ENCODE assay signal across 8 cellular contexts in genomic region chr16:74666425-74667214, GRCh38. TPM values are rescaled to one million over a fixed set of nuclear protein-coding genes. Genes with fewer than 3 reads are reported as not detected.
DNase-seq lines count a peak whose midpoint lies in the region; ATAC-seq, FAIRE-seq and TF ChIP-seq lines count a peak whose summit lies in the region.

Gene RFWD3, minus strand, starts transcription at chr16:74666877. Its CDS starts 5,428 bp downstream, at chr16:74661449.

- H3K4me3 Mint-ChIP-seq in endodermal cell: peak within 1 kb of the TSS; percentile 82

- no peak within 1 kb of the TSS for H2AK5ac ChIP-seq in mesendoderm (ENCODE audit: low read length)

- peaks cover 36% of the 10 kb centered on the region for H3K36me3 Mint-ChIP-seq in endodermal cell (ENCODE audit: low read depth)

- peaks cover 38% of the 10 kb centered on the region for H3K79me2 ChIP-seq in mesendoderm (ENCODE audit: control insufficient read depth, insufficient read depth, low read length)

- H2BK120ac ChIP-seq in mesendoderm (ENCODE audit: low read depth, low read length): peak within 1 kb of the TSS; percentile 47

- peak; percentile 100 for ATAC-seq in GM21367 (IDR thresholded peaks at IDR 0.05; ENCODE audit: unreplicated experiment)

- H3K27ac Mint-ChIP-seq in endodermal cell: peak within 1 kb of the TSS; percentile 96

- peak within 1 kb of the TSS; percentile 76 for H3K4me2 ChIP-seq in mesendoderm (ENCODE audit: low read length)

- H3K27ac ChIP-seq in endodermal cell (ENCODE audit: low read depth, low read length) (peak within 1 kb of the TSS; percentile 74), mesendoderm (ENCODE audit: low read depth, low read length) (no peak within 1 kb of the TSS)

- H2BK15ac ChIP-seq in mesendoderm (replicated peaks; ENCODE audit: low read depth): peak within 1 kb of the TSS; percentile 93

- H4K5ac ChIP-seq in mesendoderm (ENCODE audit: low read length): peak within 1 kb of the TSS; percentile 86

- H3K79me1 ChIP-seq in mesendoderm (ENCODE audit: low read length): peaks cover 14% of the 10 kb centered on the region

- H3K9me3 Mint-ChIP-seq in endodermal cell: no peaks in the 10 kb centered on the region

- peaks cover 40% of the 10 kb centered on the region for H3K36me3 ChIP-seq in endodermal cell (ENCODE audit: control insufficient read depth, insufficient read depth, low read length)
- H3K36me3 ChIP-seq in mesendoderm (ENCODE audit: control insufficient read depth, insufficient read depth, low read length): peaks cover 10% of the 10 kb centered on the region

- peak within 1 kb of the TSS; percentile 89 for H3K56ac ChIP-seq in mesendoderm (ENCODE audit: low read length)

- TF ChIP-seq CTCF in endodermal cell (conservative IDR thresholded peaks at IDR 0.05): no peak

- H3K9me3 ChIP-seq in endodermal cell (ENCODE audit: control insufficient read depth, low read length): no peaks in the 10 kb centered on the region

- H2BK5ac ChIP-seq in mesendoderm (ENCODE audit: low read length): no peak within 1 kb of the TSS

- H3K23ac ChIP-seq in mesendoderm (ENCODE audit: low read length): no peak within 1 kb of the TSS

- no peaks in the 10 kb centered on the region for H3K27me3 Mint-ChIP-seq in endodermal cell (ENCODE audit: insufficient read depth)

- H3K4me1 ChIP-seq in endodermal cell (ENCODE audit: control insufficient read depth, insufficient read depth, low read length) (no peaks in the 10 kb centered on the region), mesendoderm (ENCODE audit: control insufficient read depth, low read depth, low read length) (no peaks in the 10 kb centered on the region)

- peak within 1 kb of the TSS; percentile 92 for H3K9ac ChIP-seq in endodermal cell (ENCODE audit: extremely low read depth, low read length, poor library complexity, severe bottlenecking)
- H3K9ac ChIP-seq in mesendoderm (ENCODE audit: low read length): peak within 1 kb of the TSS; percentile 85

- peak; percentile 96 for FAIRE-seq in HTR-8/SVneo (lab: Jason Lieb, UNC)

- peak within 1 kb of the TSS; percentile 41 for H3K4ac ChIP-seq in mesendoderm (ENCODE audit: low read depth, low read length)

- H3K27me3 ChIP-seq in endodermal cell (ENCODE audit: control insufficient read depth, insufficient read depth, low read length, poor library complexity, severe bottlenecking) (no peaks in the 10 kb centered on the region), mesendoderm (ENCODE audit: insufficient read depth, low read length, poor library complexity) (no peaks in the 10 kb centered on the region)

- H3K4me1 Mint-ChIP-seq in endodermal cell: peaks cover 9% of the 10 kb centered on the region

- peak within 1 kb of the TSS; percentile 100 for H4K8ac ChIP-seq in mesendoderm (ENCODE audit: low read depth, low read length)

- peak within 1 kb of the TSS; percentile 95 for H3K4me3 ChIP-seq in endodermal cell (ENCODE audit: low read length)
- peak within 1 kb of the TSS; percentile 73 for H3K4me3 ChIP-seq in mesendoderm (ENCODE audit: low read length)

- WGBS in endodermal cell (ENCODE audit: insufficient coverage in 1 of 2, insufficient read length in 1 of 2), 2 experiments: 0% methylated on average over 3 to 62 of the region's 63 CpGs
- WGBS in mesendoderm (ENCODE audit: extremely low coverage, insufficient coverage, low lambda C conversion rate): no CpG with 5 or more reads among the region's 63 CpGs

- DNase-seq in COLO829 (ENCODE audit: low spot score) (peak; percentile 95), HTR-8/SVneo (ENCODE audit: insufficient read length, low spot score) (peak; percentile 100), NOMO-1 treated with dmso at 0.1 percent for 144 hours (lab: John Stamatoyannopoulos, UW; ENCODE audit: unreplicated experiment) (peak; percentile 98), endodermal cell (peak; percentile 98), mesendoderm (peak; percentile 100)
- DNase-seq in activated CD8-positive, alpha-beta memory T cell treated with anti-CD3 and anti-CD28 coated beads for 48 hours (ENCODE audit: low read depth in 2 of 3, low spot score in 2 of 3): peak; percentile 64 to 88 (median 87)
- DNase-seq in stimulated activated CD8-positive, alpha-beta memory T cell treated with anti-CD3 and anti-CD28 coated beads, Interleukin-15, amount 100 ng/mL, for 1 hour (ENCODE audit: low read depth): peak; percentile 89

- peak within 1 kb of the TSS; percentile 91 for H3K18ac ChIP-seq in mesendoderm (ENCODE audit: low read length)

RNA-seq across cellular contexts. Expression of gene RFWD3, which starts in this region (rescaled TPM):
- total RNA-seq in endodermal cell: 10 to 100 TPM; 81.7 to 97.7 TPM
- 32.2 TPM for polyA plus RNA-seq in endodermal cell (2013, experiment 1 of 2)
- 33.5 TPM for polyA plus RNA-seq in endodermal cell (2013, experiment 2 of 2)
- 68.9 TPM for polyA plus RNA-seq in mesendoderm (2013, experiment 1 of 2)
- 62.0 TPM for polyA plus RNA-seq in mesendoderm (2013, experiment 2 of 2)
